In the genomic region with DNA sequence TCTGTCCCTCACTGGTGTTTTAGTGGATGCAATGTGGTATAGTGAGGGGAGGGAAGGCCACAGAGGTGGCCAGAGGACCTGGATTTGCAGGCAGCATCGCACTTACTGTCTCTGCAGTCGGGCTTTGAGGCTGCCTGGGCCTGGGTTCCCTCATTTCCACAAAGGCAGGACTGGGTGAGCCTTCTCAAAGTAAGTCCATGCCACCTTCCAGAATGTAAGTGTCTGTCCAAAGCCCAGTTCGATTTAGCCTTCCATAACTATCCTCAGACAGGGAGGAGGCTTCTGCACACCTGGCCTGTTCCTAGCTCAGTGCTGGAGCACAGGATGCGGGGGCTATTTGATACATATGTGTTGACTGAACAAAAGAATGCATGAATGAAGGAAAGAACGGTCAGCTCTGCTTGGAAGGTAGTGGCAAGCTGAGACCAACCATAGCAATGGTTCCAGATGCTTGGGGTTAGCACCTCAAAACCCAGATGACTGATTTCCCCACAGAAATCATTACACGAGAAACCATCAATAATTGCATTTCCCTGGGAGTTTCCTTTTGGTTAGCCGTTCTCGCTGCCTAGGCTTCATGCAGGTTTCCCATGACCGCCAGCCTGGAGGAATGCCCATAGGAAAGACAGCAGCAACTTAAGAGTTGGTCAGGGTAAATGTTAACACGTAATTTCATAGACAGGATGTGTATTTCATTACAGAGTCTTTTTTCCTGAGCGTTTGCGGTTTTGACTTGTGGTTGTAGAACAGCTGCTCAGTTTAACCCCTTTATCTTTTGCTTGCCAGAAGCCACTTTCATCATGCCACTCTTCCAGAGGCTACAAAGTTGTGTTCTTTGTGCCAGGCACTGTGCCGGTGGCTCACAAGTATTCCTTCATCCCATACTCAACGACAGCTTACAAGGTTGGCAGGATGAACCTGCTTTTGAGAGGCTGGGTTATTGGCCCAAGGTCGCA, we compare ENCODE assay signal across 8 cellular contexts. TPM values are rescaled to one million over a fixed set of nuclear protein-coding genes. Genes with fewer than 3 reads are reported as not detected.
DNase-seq lines count a peak whose midpoint lies in the region; ATAC-seq and TF ChIP-seq lines count a peak whose summit lies in the region.

No MANE protein-coding gene starts in this region.

- H3K36me3 Mint-ChIP-seq in CD8-positive, alpha-beta T cell, result peaks cover 8% of the 10 kb centered on the region
- H3K36me3 Mint-ChIP-seq in brain, result no peaks in the 10 kb centered on the region

- H3K4me1 ChIP-seq in CD8-positive, alpha-beta T cell (ENCODE audit: insufficient read depth, low read length), result peaks cover 61% of the 10 kb centered on the region

- intact Hi-C loops in CD8-positive, alpha-beta T cell (cut with DNase I, micrococcal nuclease), result loop anchor here (1.0 to 10.0 kb wide), 6 partner anchors 11 to 687 kb away; a partner anchor contains a TSS

- H3K27me3 ChIP-seq in CD8-positive, alpha-beta T cell (ENCODE audit: insufficient read depth, low read length), result no peaks in the 10 kb centered on the region

- TF ChIP-seq CTCF in CD8-positive, alpha-beta T cell (IDR thresholded peaks at IDR 0.05), result no peak
- TF ChIP-seq CTCF in brain (conservative IDR thresholded peaks at IDR 0.05), result no peak

- H3K27me3 Mint-ChIP-seq in CD8-positive, alpha-beta T cell (ENCODE audit: low read depth), result no peaks in the 10 kb centered on the region
- peaks cover 60% of the 10 kb centered on the region for H3K27me3 Mint-ChIP-seq in brain

- no peaks in the 10 kb centered on the region for H3K36me3 ChIP-seq in CD8-positive, alpha-beta T cell (ENCODE audit: insufficient read depth, low read length)

- H3K27ac Mint-ChIP-seq in CD8-positive, alpha-beta T cell, result peak overlapping the region; percentile 91
- peak overlapping the region in 1 of 5 experiments; percentile 59 for H3K27ac Mint-ChIP-seq in brain

- H3K4me1 Mint-ChIP-seq in CD8-positive, alpha-beta T cell (ENCODE audit: low read depth), result peaks cover 63% of the 10 kb centered on the region
- peaks cover 33% of the 10 kb centered on the region for H3K4me1 Mint-ChIP-seq in brain

- no peaks in the 10 kb centered on the region for H3K9me3 ChIP-seq in CD8-positive, alpha-beta T cell (ENCODE audit: low read length)

- H3K9me3 Mint-ChIP-seq in CD8-positive, alpha-beta T cell, result no peaks in the 10 kb centered on the region
- peaks cover 0 to 3% (median 0%) of the 10 kb centered on the region in 5 experiments for H3K9me3 Mint-ChIP-seq in brain

- H3K27ac ChIP-seq in CD8-positive, alpha-beta T cell (ENCODE audit: low read depth, low read length), result peak overlapping the region; percentile 79

- POLR2A ChIA-PET in CD8-positive, alpha-beta T cell (lab: Charles Lee), result interaction anchor here (0.9 to 2.5 kb wide), 11 partner anchors 9 to 94 kb away, joined by 3 to 16 read pairs (median 5); no protein-coding TSS in a partner anchor

- DNase-seq in CD8-positive, alpha-beta T cell, result peak in 4 of 7 experiments; percentile 40 to 70 (median 58)
- DNase-seq in RPMI8226 (peak; percentile 34), GM19238 (ENCODE audit: insufficient read length, low spot score) (no peak), NCI-H146 (lab: John Stamatoyannopoulos, UW) (no peak)
- DNase-seq in stimulated activated CD8-positive, alpha-beta memory T cell treated with anti-CD3 and anti-CD28 coated beads, Interleukin-12 subunit alpha, Interleukin-12 subunit beta, amount 100 ng/mL, for 1 hour (ENCODE audit: low read depth), result peak; percentile 36

- peak overlapping the region; percentile 48 for H3K4me3 ChIP-seq in CD8-positive, alpha-beta T cell (ENCODE audit: low read depth, low read length)

- H3K4me3 Mint-ChIP-seq in CD8-positive, alpha-beta T cell, result peak overlapping the region; percentile 96
- H3K4me3 Mint-ChIP-seq in brain, result peak overlapping the region in 4 of 5 experiments; percentile 78 to 87 (median 84)

- CTCF ChIA-PET in CD8-positive, alpha-beta T cell (lab: Charles Lee), result interaction anchor here (0.7 to 3.7 kb wide), 8 partner anchors 11 to 414 kb away, joined by 3 to 22 read pairs (median 8); no protein-coding TSS in a partner anchor

- peak; percentile 13 for ATAC-seq in CD8-positive, alpha-beta T cell
- peak; percentile 38 for ATAC-seq in GM21723 (IDR thresholded peaks at IDR 0.05; ENCODE audit: unreplicated experiment)
- ATAC-seq in HG02970 (IDR thresholded peaks at IDR 0.05; ENCODE audit: low FRiP score, unreplicated experiment), result no peak

RNA-seq across cellular contexts. Expression of a gene that starts 2.7 kb away (rescaled TPM):
- 10 to 100 TPM; 20.4 to 24.7 TPM for total RNA-seq in CD8-positive, alpha-beta T cell
- 5.0 TPM for polyA plus RNA-seq in brain (ENCODE audit: insufficient read depth, low read depth, low replicate concordance)

RNA-seq across cellular contexts. Expression of a gene that starts 33.7 kb away (rescaled TPM):
- under 1 TPM in 1 of 2 experiments, not detected in 1; 0.11 TPM for total RNA-seq in CD8-positive, alpha-beta T cell
- polyA plus RNA-seq in brain (ENCODE audit: insufficient read depth, low read depth, low replicate concordance), result 7.4 TPM

Comparison
In these comparisons a context has a peak if more than half of its experiments do, and no peak if none do; other contexts are left out.
1. DNase-seq: peak in CD8-positive, alpha-beta T cell (4 of 7), RPMI8226 (single experiment) and stimulated activated CD8-positive, alpha-beta memory T cell treated with anti-CD3 and anti-CD28 coated beads, Interleukin-12 subunit alpha, Interleukin-12 subunit beta, amount 100 ng/mL, for 1 hour (single experiment); none in GM19238 (single experiment) and NCI-H146 (single experiment).